In genomic region chr7:14841086-14841485, GRCh38 we compare ENCODE assay signal across 17 cellular contexts.
DNase-seq lines count a peak whose midpoint lies in the region; ATAC-seq and TF ChIP-seq lines count a peak whose summit lies in the region.
"Had no signal": no experiment of that assay in that cellular context is flagged by ENCODE, and none has a peak within 500 bp of the region (broad histone marks: within the 10 kb centered on the region; RNA-seq: fewer than 3 reads in every experiment).

No MANE protein-coding gene starts in this region.

- H3K4me3 ChIP-seq in ACC112 (ENCODE audit: low read depth, low read length), result no peak overlapping the region
- H3K4me3 ChIP-seq: A549 had no signal

- peaks cover 64% of the 10 kb centered on the region for H3K4me1 Mint-ChIP-seq in HFFc6 (ENCODE audit: low read depth)
- H3K4me1 Mint-ChIP-seq in chondrocyte (ENCODE audit: low read depth), result peaks cover 36% of the 10 kb centered on the region
- peaks cover 38% of the 10 kb centered on the region for H3K4me1 Mint-ChIP-seq in osteocyte (ENCODE audit: unreplicated experiment)
- H3K4me1 Mint-ChIP-seq in Calu3 (ENCODE audit: low read depth, unreplicated experiment), result peaks cover 7% of the 10 kb centered on the region
- H3K4me1 Mint-ChIP-seq: CD4-positive, alpha-beta memory T cell had no signal

- H2AFZ ChIP-seq in ACC112 (ENCODE audit: low read length, unreplicated experiment), result no peak overlapping the region

- no peaks in the 10 kb centered on the region for H3K27me3 ChIP-seq in ACC112 (ENCODE audit: insufficient read depth, low read length)

- H3K27ac Mint-ChIP-seq in HFFc6 (peak overlapping the region; percentile 57; the same call in 1 of the 2 replicates), chondrocyte (ENCODE audit: unreplicated experiment) (peak overlapping the region; percentile 42), osteocyte (ENCODE audit: unreplicated experiment) (peak overlapping the region; percentile 24), Calu3 (ENCODE audit: unreplicated experiment) (no peak overlapping the region)
- H3K27ac Mint-ChIP-seq: CD4-positive, alpha-beta memory T cell had no signal

- ATAC-seq in GM21390 (IDR thresholded peaks at IDR 0.05; ENCODE audit: unreplicated experiment), result no peak
- ATAC-seq: A549 had no signal

- BruUV-seq in Calu3 (replicated peaks; lab: Mats Ljungman, UMichigan), result no TSS peak

- peak overlapping the region; percentile 50 for H3K27ac ChIP-seq in ACC112 (ENCODE audit: low read depth, low read length)
- H3K27ac ChIP-seq: A549 had no signal

- CTCF ChIA-PET in Calu3 (lab: Charles Lee), result no interaction called here

- no peaks in the 10 kb centered on the region for H3K27me3 Mint-ChIP-seq in HFFc6 (ENCODE audit: insufficient read depth)
- no peaks in the 10 kb centered on the region for H3K27me3 Mint-ChIP-seq in chondrocyte (ENCODE audit: low read depth)
- no peaks in the 10 kb centered on the region for H3K27me3 Mint-ChIP-seq in osteocyte (ENCODE audit: unreplicated experiment)
- H3K27me3 Mint-ChIP-seq in Calu3 (ENCODE audit: unreplicated experiment), result no peaks in the 10 kb centered on the region
- H3K27me3 Mint-ChIP-seq: CD4-positive, alpha-beta memory T cell had no signal

- H3K36me3 ChIP-seq in ACC112 (ENCODE audit: insufficient read depth, low read length), result no peaks in the 10 kb centered on the region

- DNase-seq in HFFc6 (no peak), chondrocyte (ENCODE audit: low spot score) (no peak), osteocyte (ENCODE audit: extremely low spot score, unreplicated experiment) (no peak), Calu3 (no peak), middle frontal gyrus (ENCODE audit: extremely low spot score, low spot score) (no peak), NCI-H1436 (lab: John Stamatoyannopoulos, UW) (no peak)
- DNase-seq: 8988T; C1 segment of cervical spinal cord; Caco-2; CD4-positive, alpha-beta memory T cell; DMS 273 treated with DMSO at 0.1 percent for 48 hours; DMS79 treated with DMSO at 0.1 percent for 48 hours; GF-D8; H7 had no signal

- H3K36me3 Mint-ChIP-seq in HFFc6 (ENCODE audit: low read depth) (no peaks in the 10 kb centered on the region), chondrocyte (ENCODE audit: low read depth) (no peaks in the 10 kb centered on the region), osteocyte (ENCODE audit: unreplicated experiment) (no peaks in the 10 kb centered on the region), Calu3 (ENCODE audit: insufficient read depth, unreplicated experiment) (no peaks in the 10 kb centered on the region)
- H3K36me3 Mint-ChIP-seq: CD4-positive, alpha-beta memory T cell had no signal

- intact Hi-C loops in Calu3 (cut with micrococcal nuclease; ENCODE audit: unreplicated experiment), result no loop called here

- no peak for TF ChIP-seq CTCF in HFFc6 (IDR thresholded peaks at IDR 0.05)
- no peak for TF ChIP-seq CTCF in chondrocyte (IDR thresholded peaks at IDR 0.05)
- no peak for TF ChIP-seq CTCF in osteocyte (IDR thresholded peaks at IDR 0.05)
- no peak for TF ChIP-seq CTCF in Calu3 (IDR thresholded peaks at IDR 0.05; ENCODE audit: unreplicated experiment)

- H3K4me3 Mint-ChIP-seq in HFFc6 (no peak overlapping the region; the same call in 1 of the 2 replicates), chondrocyte (ENCODE audit: unreplicated experiment) (no peak overlapping the region), osteocyte (ENCODE audit: unreplicated experiment) (no peak overlapping the region), Calu3 (ENCODE audit: low read depth, unreplicated experiment) (no peak overlapping the region)
- H3K4me3 Mint-ChIP-seq: CD4-positive, alpha-beta memory T cell had no signal

- H3K4me1 ChIP-seq in ACC112 (ENCODE audit: control insufficient read depth, insufficient read depth, low read length, unreplicated experiment), result peaks cover 51% of the 10 kb centered on the region
- H3K4me1 ChIP-seq: A549, Caco-2 had no signal

- H3K9me3 Mint-ChIP-seq in HFFc6, result no peaks in the 10 kb centered on the region
- H3K9me3 Mint-ChIP-seq in chondrocyte (ENCODE audit: low read depth), result no peaks in the 10 kb centered on the region
- H3K9me3 Mint-ChIP-seq in osteocyte (ENCODE audit: unreplicated experiment), result no peaks in the 10 kb centered on the region
- H3K9me3 Mint-ChIP-seq in Calu3 (ENCODE audit: low read depth, unreplicated experiment), result no peaks in the 10 kb centered on the region

- H3K79me2 ChIP-seq in ACC112 (ENCODE audit: control insufficient read depth, insufficient read depth, low read length, unreplicated experiment), result no peaks in the 10 kb centered on the region
